Comparison of ENCODE assay signal across 1 cellular context in the genomic region with DNA sequence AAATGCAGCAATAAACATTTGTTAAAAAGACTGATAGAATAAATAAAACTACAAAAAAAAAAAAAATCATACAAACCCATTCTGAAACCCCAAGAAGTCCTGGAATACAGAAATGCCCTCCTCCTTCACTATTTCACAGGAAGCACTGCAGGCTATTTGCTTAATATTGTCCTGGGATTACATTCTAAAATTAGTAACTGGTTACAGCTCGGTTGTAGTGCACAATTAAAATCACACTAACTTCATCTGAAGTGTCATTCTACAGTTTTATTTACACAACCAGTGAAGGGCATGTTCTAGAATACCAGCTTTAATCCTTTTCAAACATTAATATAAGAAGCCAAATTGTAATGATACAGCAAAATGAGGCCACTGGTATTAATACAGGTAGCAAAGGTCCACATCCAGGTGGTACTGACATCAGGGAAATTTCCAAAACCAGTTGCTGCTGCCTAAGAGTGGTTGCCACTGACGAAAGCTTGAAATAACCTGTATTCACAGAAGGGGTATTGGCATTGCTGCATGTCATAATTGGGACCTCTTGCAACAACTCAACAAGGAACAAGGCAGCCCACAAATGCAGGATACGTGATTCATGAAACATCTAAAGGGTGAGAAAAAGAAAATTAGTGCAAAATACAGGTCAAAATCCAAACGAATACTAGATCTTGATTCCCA.
TF ChIP-seq lines count a peak whose summit lies in the region.

No MANE protein-coding gene starts in this region.

TF ChIP-seq in HCT116, 20 proteins besides CTCF, POLR2A, EP300 and RAD21:
- TF ChIP-seq, protein P1, sequence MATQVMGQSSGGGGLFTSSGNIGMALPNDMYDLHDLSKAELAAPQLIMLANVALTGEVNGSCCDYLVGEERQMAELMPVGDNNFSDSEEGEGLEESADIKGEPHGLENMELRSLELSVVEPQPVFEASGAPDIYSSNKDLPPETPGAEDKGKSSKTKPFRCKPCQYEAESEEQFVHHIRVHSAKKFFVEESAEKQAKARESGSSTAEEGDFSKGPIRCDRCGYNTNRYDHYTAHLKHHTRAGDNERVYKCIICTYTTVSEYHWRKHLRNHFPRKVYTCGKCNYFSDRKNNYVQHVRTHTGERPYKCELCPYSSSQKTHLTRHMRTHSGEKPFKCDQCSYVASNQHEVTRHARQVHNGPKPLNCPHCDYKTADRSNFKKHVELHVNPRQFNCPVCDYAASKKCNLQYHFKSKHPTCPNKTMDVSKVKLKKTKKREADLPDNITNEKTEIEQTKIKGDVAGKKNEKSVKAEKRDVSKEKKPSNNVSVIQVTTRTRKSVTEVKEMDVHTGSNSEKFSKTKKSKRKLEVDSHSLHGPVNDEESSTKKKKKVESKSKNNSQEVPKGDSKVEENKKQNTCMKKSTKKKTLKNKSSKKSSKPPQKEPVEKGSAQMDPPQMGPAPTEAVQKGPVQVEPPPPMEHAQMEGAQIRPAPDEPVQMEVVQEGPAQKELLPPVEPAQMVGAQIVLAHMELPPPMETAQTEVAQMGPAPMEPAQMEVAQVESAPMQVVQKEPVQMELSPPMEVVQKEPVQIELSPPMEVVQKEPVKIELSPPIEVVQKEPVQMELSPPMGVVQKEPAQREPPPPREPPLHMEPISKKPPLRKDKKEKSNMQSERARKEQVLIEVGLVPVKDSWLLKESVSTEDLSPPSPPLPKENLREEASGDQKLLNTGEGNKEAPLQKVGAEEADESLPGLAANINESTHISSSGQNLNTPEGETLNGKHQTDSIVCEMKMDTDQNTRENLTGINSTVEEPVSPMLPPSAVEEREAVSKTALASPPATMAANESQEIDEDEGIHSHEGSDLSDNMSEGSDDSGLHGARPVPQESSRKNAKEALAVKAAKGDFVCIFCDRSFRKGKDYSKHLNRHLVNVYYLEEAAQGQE (IDR thresholded peaks at IDR 0.05; ENCODE audit: low read depth) = no peak
- TF ChIP-seq EGR1 (IDR thresholded peaks at IDR 0.05; ENCODE audit: low read depth) = no peak
- no peak for TF ChIP-seq EZH2 (IDR thresholded peaks at IDR 0.05)
